In the genomic region with DNA sequence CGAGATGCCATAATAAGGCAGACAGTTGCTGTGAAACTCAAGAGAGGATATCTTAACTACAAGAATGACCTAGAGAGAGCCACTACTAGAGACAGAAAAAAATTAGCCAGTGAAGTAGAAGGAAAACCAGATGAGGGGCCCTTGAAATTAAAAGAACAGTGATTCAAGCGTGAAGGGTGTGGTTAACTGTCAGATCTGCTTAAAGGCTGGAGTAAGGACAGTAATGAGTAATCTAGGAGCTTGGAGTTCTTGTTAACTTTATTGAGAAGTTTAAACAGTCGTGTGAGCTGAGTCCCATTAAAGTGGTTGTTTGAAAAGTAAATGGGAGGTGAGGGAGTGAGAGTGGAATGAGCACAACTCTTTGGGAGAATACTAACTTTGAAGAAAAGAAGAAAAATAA, we compare ENCODE assay signal across 18 cellular contexts.
"Had no signal": no experiment of that assay in that cellular context is flagged by ENCODE, and none has a peak within 500 bp of the region (broad histone marks: within the 10 kb centered on the region; RNA-seq: fewer than 3 reads in every experiment).

No MANE protein-coding gene starts in this region.

- FAIRE-seq: endometrium, islet of Langerhans had no signal

- DNase-seq: activated CD4-positive, alpha-beta T cell treated with anti-CD3 and anti-CD28 coated beads, Interleukin-2, amount 50 U/mL, for 1 hour; activated CD8-positive, alpha-beta memory T cell treated with anti-CD3 and anti-CD28 coated beads, Interleukin-2, amount 50 U/mL, for 4 hours; activated naive CD4-positive, alpha-beta T cell treated with anti-CD3 and anti-CD28 coated beads, Interleukin-2, amount 10 ng/mL, durations not matched to agents 7 days and 5 days; activated naive CD8-positive, alpha-beta T cell treated with anti-CD3 and anti-CD28 coated beads, Interleukin-2, amount 50 U/mL, for 24 hours; activated T-cell treated with anti-CD3 and anti-CD28 coated beads, Interleukin-2, amount 50 U/mL, for 4 hours; anterior cingulate cortex; cortex of kidney; left ventricle myocardium inferior; naive B cell; sigmoid colon; stimulated activated CD4-positive, alpha-beta T cell treated with anti-CD3 and anti-CD28 coated beads, Interleukin-4, amount 100 ng/mL, for 24 hours; T-helper 1 cell; T-helper 9 cell; thyroid gland had no signal

- H3K27ac Mint-ChIP-seq: activated naive CD4-positive, alpha-beta T cell treated with anti-CD3 and anti-CD28 coated beads, Interleukin-2, amount 10 ng/mL, durations not matched to agents 7 days and 5 days; activated naive CD8-positive, alpha-beta T cell treated with anti-CD3 and anti-CD28 coated beads, Interleukin-2, amount 50 U/mL, for 24 hours; stimulated activated effector memory CD8-positive, alpha-beta T cell treated with anti-CD3 and anti-CD28 coated beads, Interleukin-12 subunit alpha, Interleukin-12 subunit beta, amount 100 ng/mL, for 72 hours had no signal

- H3K27me3 ChIP-seq: neutrophil, sigmoid colon, thyroid gland had no signal

- H3K27me3 Mint-ChIP-seq: activated naive CD4-positive, alpha-beta T cell treated with anti-CD3 and anti-CD28 coated beads, Interleukin-2, amount 10 ng/mL, durations not matched to agents 7 days and 5 days; activated naive CD8-positive, alpha-beta T cell treated with anti-CD3 and anti-CD28 coated beads, Interleukin-2, amount 50 U/mL, for 24 hours; naive B cell had no signal

- H3K4me3 Mint-ChIP-seq: activated naive CD4-positive, alpha-beta T cell treated with anti-CD3 and anti-CD28 coated beads, Interleukin-2, amount 10 ng/mL, durations not matched to agents 7 days and 5 days; activated naive CD8-positive, alpha-beta T cell treated with anti-CD3 and anti-CD28 coated beads, Interleukin-2, amount 50 U/mL, for 24 hours; activated T-cell treated with anti-CD3 and anti-CD28 coated beads, Interleukin-2, amount 50 U/mL, for 4 hours; naive B cell; stimulated activated effector memory CD8-positive, alpha-beta T cell treated with anti-CD3 and anti-CD28 coated beads, Interleukin-12 subunit alpha, Interleukin-12 subunit beta, amount 100 ng/mL, for 72 hours had no signal

- H3K27ac ChIP-seq: left ventricle myocardium inferior, neutrophil, sigmoid colon, thyroid gland had no signal

- H3K36me3 ChIP-seq: neutrophil, thyroid gland had no signal

- ATAC-seq: activated naive CD8-positive, alpha-beta T cell treated with anti-CD3 and anti-CD28 coated beads, Interleukin-2, amount 50 U/mL, for 24 hours; activated T-cell treated with anti-CD3 and anti-CD28 coated beads, Interleukin-2, amount 50 U/mL, for 4 hours; stimulated activated effector memory CD8-positive, alpha-beta T cell treated with anti-CD3 and anti-CD28 coated beads, Interleukin-12 subunit alpha, Interleukin-12 subunit beta, amount 100 ng/mL, for 72 hours had no signal

- H3K4me3 ChIP-seq: left ventricle myocardium inferior, sigmoid colon, thyroid gland had no signal

- H3K4me1 Mint-ChIP-seq: activated naive CD4-positive, alpha-beta T cell treated with anti-CD3 and anti-CD28 coated beads, Interleukin-2, amount 10 ng/mL, durations not matched to agents 7 days and 5 days had no signal
